In genomic region chr16:10610499-10611184, GRCh38 we compare ENCODE assay signal across 24 cellular contexts. TPM values are rescaled to one million over a fixed set of nuclear protein-coding genes. Genes with fewer than 3 reads are reported as not detected.
"Had no signal": no experiment of that assay in that cellular context is flagged by ENCODE, and none has a peak within 500 bp of the region (broad histone marks: within the 10 kb centered on the region; RNA-seq: fewer than 3 reads in every experiment).

No MANE protein-coding gene starts in this region.

- H3K36me3 ChIP-seq: brain microvascular endothelial cell, heart right ventricle, neutrophil, ovary, prostate gland, tibial artery, uterus had no signal

- H3K9me3 Mint-ChIP-seq: activated CD8-positive, alpha-beta T cell treated with anti-CD3 and anti-CD28 coated beads for 36 hours; activated naive CD4-positive, alpha-beta T cell treated with anti-CD3 and anti-CD28 coated beads, Interleukin-2, amount 50 U/mL, for 24 hours; dendritic cell treated with granulocyte-macrophage colony-stimulating factor and Interleukin-4, amounts not matched to agents 40 ng/mL and 50 ng/mL, for 4 days; nephron; stimulated activated naive CD8-positive, alpha-beta T cell treated with anti-CD3 and anti-CD28 coated beads, Interleukin-15, Interleukin-2, amounts not matched to agents 100 ng/mL and 50 ng/mL, for 24 hours had no signal

- FAIRE-seq: endometrium, keratinocyte had no signal

- H3K27ac Mint-ChIP-seq: activated CD8-positive, alpha-beta memory T cell treated with anti-CD3 and anti-CD28 coated beads, Interleukin-2, amount 10 ng/mL, durations not matched to agents 7 days and 5 days; activated CD8-positive, alpha-beta T cell treated with anti-CD3 and anti-CD28 coated beads for 36 hours; activated naive CD4-positive, alpha-beta T cell treated with anti-CD3 and anti-CD28 coated beads, Interleukin-2, amount 50 U/mL, for 24 hours; dendritic cell treated with granulocyte-macrophage colony-stimulating factor and Interleukin-4, amounts not matched to agents 40 ng/mL and 50 ng/mL, for 4 days; stimulated activated naive CD8-positive, alpha-beta T cell treated with anti-CD3 and anti-CD28 coated beads, Interleukin-15, Interleukin-2, amounts not matched to agents 100 ng/mL and 50 ng/mL, for 24 hours; T-helper 17 cell had no signal

- H3K4me1 ChIP-seq: prostate gland, tibial artery, uterus had no signal

- H3K4me3 ChIP-seq: heart right ventricle, ovary, prostate gland, tibial artery, uterus had no signal

- H3K36me3 Mint-ChIP-seq: activated CD8-positive, alpha-beta memory T cell treated with anti-CD3 and anti-CD28 coated beads, Interleukin-2, amount 10 ng/mL, durations not matched to agents 7 days and 5 days; activated naive CD4-positive, alpha-beta T cell treated with anti-CD3 and anti-CD28 coated beads, Interleukin-2, amount 50 U/mL, for 24 hours had no signal

- H3K27ac ChIP-seq: brain microvascular endothelial cell, heart right ventricle, neutrophil, ovary, prostate gland, tibial artery, uterus had no signal

- H3K4me3 Mint-ChIP-seq: activated CD8-positive, alpha-beta memory T cell treated with anti-CD3 and anti-CD28 coated beads, Interleukin-2, amount 10 ng/mL, durations not matched to agents 7 days and 5 days; activated CD8-positive, alpha-beta T cell treated with anti-CD3 and anti-CD28 coated beads for 36 hours; activated naive CD4-positive, alpha-beta T cell treated with anti-CD3 and anti-CD28 coated beads, Interleukin-2, amount 50 U/mL, for 24 hours; dendritic cell treated with granulocyte-macrophage colony-stimulating factor and Interleukin-4, amounts not matched to agents 40 ng/mL and 50 ng/mL, for 4 days; nephron; stimulated activated naive CD8-positive, alpha-beta T cell treated with anti-CD3 and anti-CD28 coated beads, Interleukin-15, Interleukin-2, amounts not matched to agents 100 ng/mL and 50 ng/mL, for 24 hours; T-helper 17 cell had no signal

- H3K27me3 ChIP-seq: brain microvascular endothelial cell, heart right ventricle, neutrophil, ovary, tibial artery, uterus had no signal

- H3K27me3 Mint-ChIP-seq: activated CD8-positive, alpha-beta memory T cell treated with anti-CD3 and anti-CD28 coated beads, Interleukin-2, amount 10 ng/mL, durations not matched to agents 7 days and 5 days; stimulated activated naive CD8-positive, alpha-beta T cell treated with anti-CD3 and anti-CD28 coated beads, Interleukin-15, Interleukin-2, amounts not matched to agents 100 ng/mL and 50 ng/mL, for 24 hours had no signal

- DNase-seq: activated CD4-positive, alpha-beta T cell treated with anti-CD3 and anti-CD28 coated beads for 48 hours; activated CD8-positive, alpha-beta memory T cell treated with anti-CD3 and anti-CD28 coated beads, Interleukin-2, amount 10 ng/mL, durations not matched to agents 7 days and 5 days; activated CD8-positive, alpha-beta T cell treated with anti-CD3 and anti-CD28 coated beads for 36 hours; activated gamma-delta T cell; activated T-cell treated with anti-CD3 and anti-CD28 coated beads for 4 hours; anterior cingulate cortex; brain microvascular endothelial cell; effector CD4-positive, alpha-beta T cell; foreskin fibroblast; heart right ventricle; midbrain; ovary; stimulated activated CD4-positive, alpha-beta T cell treated with anti-CD3 and anti-CD28 coated beads, Interleukin-4, amount 100 ng/mL, for 24 hours; T-helper 17 cell; tibial artery; uterus had no signal

- ATAC-seq: activated CD8-positive, alpha-beta memory T cell treated with anti-CD3 and anti-CD28 coated beads, Interleukin-2, amount 10 ng/mL, durations not matched to agents 7 days and 5 days; activated CD8-positive, alpha-beta T cell treated with anti-CD3 and anti-CD28 coated beads for 36 hours; heart right ventricle; T-helper 17 cell had no signal

- H3K4me1 Mint-ChIP-seq: activated CD8-positive, alpha-beta memory T cell treated with anti-CD3 and anti-CD28 coated beads, Interleukin-2, amount 10 ng/mL, durations not matched to agents 7 days and 5 days; activated naive CD4-positive, alpha-beta T cell treated with anti-CD3 and anti-CD28 coated beads, Interleukin-2, amount 50 U/mL, for 24 hours had no signal

- H3K9me3 ChIP-seq: heart right ventricle, neutrophil, ovary, prostate gland, tibial artery, uterus had no signal

RNA-seq across cellular contexts. Expression of gene EMP2, which starts 30.2 kb away (rescaled TPM):
- total RNA-seq: activated CD8-positive, alpha-beta memory T cell treated with anti-CD3 and anti-CD28 coated beads, Interleukin-2, amount 10 ng/mL, durations not matched to agents 7 days and 5 days; activated CD8-positive, alpha-beta T cell treated with anti-CD3 and anti-CD28 coated beads for 36 hours; T-helper 17 cell had no signal
